ENCODE assay signal across 8 cellular contexts in genomic region chr1:51768971-51769601, GRCh38.
DNase-seq lines count a peak whose midpoint lies in the region; ATAC-seq and TF ChIP-seq lines count a peak whose summit lies in the region.

No MANE protein-coding gene starts in this region.

- no peak overlapping the region for H3K4me2 ChIP-seq in GM23338

- TF ChIP-seq CTCF in GM23338 (conservative IDR thresholded peaks at IDR 0.05; ENCODE audit: low read depth in 2 of 2), result peak; percentile 71 to 95
- peak; percentile 77 to 90 (median 82) for TF ChIP-seq CTCF in adrenal gland (IDR thresholded peaks at IDR 0.05)
- peak; percentile 66 to 80 (median 72) for TF ChIP-seq CTCF in gastrocnemius medialis (IDR thresholded peaks at IDR 0.05 in 4 of 5, conservative IDR thresholded peaks at IDR 0.05 in 1 of 5)

- no peaks in the 10 kb centered on the region for H3K27me3 ChIP-seq in GM23338 (ENCODE audit: insufficient read depth)
- H3K27me3 ChIP-seq in adrenal gland, result no peaks in the 10 kb centered on the region
- no peaks in the 10 kb centered on the region for H3K27me3 ChIP-seq in gastrocnemius medialis

- TF ChIP-seq POLR2A in adrenal gland (IDR thresholded peaks at IDR 0.05) (no peak), gastrocnemius medialis (IDR thresholded peaks at IDR 0.05) (no peak)

- intact Hi-C loops in adrenal gland (cut with DNase I), result loop anchor here in 1 of 2 donors (5.0 kb wide), 1 partner anchor 142 kb away; no protein-coding TSS in a partner anchor
- intact Hi-C loops in left ventricle myocardium superior (cut with micrococcal nuclease), result loop anchor here (10.0 kb wide), 1 partner anchor 144 kb away; no protein-coding TSS in a partner anchor
- intact Hi-C loops in gastrocnemius medialis (cut with DNase I; ENCODE audit: low total_unique reads), result loop anchor here (2.0 kb wide), 2 partner anchors 142 to 250 kb away; partner anchors contain the start of gene EPS15

- no peaks in the 10 kb centered on the region for H3F3A ChIP-seq in GM23338 (replicated peaks; ENCODE audit: low read depth)

- in situ Hi-C loops in gastrocnemius medialis (cut with MboI; ENCODE audit: low sequenced_read_pairs in 4 of 4), result loop anchor here in 2 of 4 donors (25.0 kb wide), 1 partner anchor 132 kb away; no protein-coding TSS in a partner anchor

- H3K4me1 ChIP-seq in GM23338 (ENCODE audit: insufficient read depth), result no peaks in the 10 kb centered on the region
- H3K4me1 ChIP-seq in adrenal gland (replicated peaks in 1 of 2), result no peaks in the 10 kb centered on the region
- H3K4me1 ChIP-seq in gastrocnemius medialis, result peaks cover 0 to 8% of the 10 kb centered on the region in 2 donors

- H3K79me2 ChIP-seq in GM23338 (replicated peaks; ENCODE audit: insufficient read depth), result no peaks in the 10 kb centered on the region

- DNase-seq in DMS 273 treated with DMSO at 0.1 percent for 48 hours (lab: John Stamatoyannopoulos, UW) (peak; percentile 17), GM23338 (ENCODE audit: low spot score) (peak; percentile 80), NCI-H2196 (lab: John Stamatoyannopoulos, UW; ENCODE audit: unreplicated experiment) (peak; percentile 37), adrenal gland (peak in 5 of 7 donors; percentile 24 to 70 (median 42)), left ventricle myocardium superior (no peak), gastrocnemius medialis (no peak), middle frontal gyrus (ENCODE audit: extremely low spot score, low spot score) (no peak), HK-2 (ENCODE audit: unreplicated experiment) (no peak)

- no peaks in the 10 kb centered on the region for H3K9me2 ChIP-seq in GM23338 (ENCODE audit: insufficient read depth)

- no peaks in the 10 kb centered on the region for H3K9me3 Mint-ChIP-seq in GM23338

- H3K4me3 ChIP-seq in GM23338 (no peak overlapping the region), adrenal gland (no peak overlapping the region), gastrocnemius medialis (no peak overlapping the region)

- no peaks in the 10 kb centered on the region for H3K27me3 Mint-ChIP-seq in GM23338 (ENCODE audit: insufficient read depth, low read depth, poor library complexity)

- no peak overlapping the region for H3K4me3 Mint-ChIP-seq in GM23338

- H3K36me3 ChIP-seq in GM23338 (ENCODE audit: insufficient read depth), result peaks cover 15% of the 10 kb centered on the region
- H3K36me3 ChIP-seq in adrenal gland (replicated peaks in 1 of 2), result peaks cover 0 to 56% of the 10 kb centered on the region in 2 donors
- H3K36me3 ChIP-seq in gastrocnemius medialis, result peaks cover 0 to 59% of the 10 kb centered on the region in 2 donors

- H3K4me1 Mint-ChIP-seq in GM23338, result no peaks in the 10 kb centered on the region

- no peak overlapping the region for H3K27ac Mint-ChIP-seq in GM23338

- no peak overlapping the region for H2AFZ ChIP-seq in GM23338

- H3K9me3 ChIP-seq in adrenal gland (replicated peaks in 1 of 3), result no peaks in the 10 kb centered on the region
- H3K9me3 ChIP-seq in gastrocnemius medialis, result no peaks in the 10 kb centered on the region

- 54 to 67% (median 60%) methylated on average over 6 of the region's 6 CpGs for WGBS in adrenal gland, 4 donors

- H4K20me1 ChIP-seq in GM23338 (replicated peaks; ENCODE audit: insufficient read depth), result no peaks in the 10 kb centered on the region

- H3K36me3 Mint-ChIP-seq in GM23338 (ENCODE audit: low read depth), result peaks cover 44% of the 10 kb centered on the region

- H3K27ac ChIP-seq in GM23338 (ENCODE audit: low read depth) (no peak overlapping the region), adrenal gland (no peak overlapping the region), gastrocnemius medialis (peak overlapping the region; percentile 48 to 60 (median 56))

- ATAC-seq in GM23338 (peak; percentile 79), left ventricle myocardium superior (peak; percentile 80), gastrocnemius medialis (peak; percentile 76 to 83)

TF ChIP-seq in GM23338, 12 proteins besides CTCF, POLR2A, EP300 and RAD21 (continues in another document):
- no peak for TF ChIP-seq NANOG (IDR thresholded peaks at IDR 0.05; ENCODE audit: borderline replicate concordance)
- no peak for TF ChIP-seq ZNF331 (CRISPR knock-in tag; IDR thresholded peaks at IDR 0.05; ENCODE audit: low read depth)
- TF ChIP-seq ETS1 (IDR thresholded peaks at IDR 0.05), result no peak
- TF ChIP-seq EZH2 (IDR thresholded peaks at IDR 0.05; ENCODE audit: low read depth, unreplicated experiment), result no peak
- TF ChIP-seq ZNF462 (CRISPR knock-in tag; IDR thresholded peaks at IDR 0.05), result no peak

Comparison
In these comparisons a context has a peak if more than half of its experiments do, and no peak if none do; other contexts are left out.
1. DNase-seq: peak in DMS 273 treated with DMSO at 0.1 percent for 48 hours (single experiment), GM23338 (single experiment), NCI-H2196 (single experiment) and adrenal gland (5 of 7); none in left ventricle myocardium superior (single experiment), gastrocnemius medialis (0 of 2), middle frontal gyrus (single experiment) and HK-2 (single experiment).
2. H3K27ac ChIP-seq: peak in gastrocnemius medialis (4 of 4); none in GM23338 (single experiment) and adrenal gland (0 of 5).
3. Peak in every context shown above with its lines, with median percentiles within 50 percentile points of each other: ATAC-seq and CTCF ChIP-seq.